20 cellular contexts compared by ENCODE assay signal in genomic region chr7:22386206-22386858, GRCh38. TPM values are rescaled to one million over a fixed set of nuclear protein-coding genes. Genes with fewer than 3 reads are reported as not detected.
A peak's percentile ranks its signal among the peaks of the same experiment; 100 is the strongest.
DNase-seq lines count a peak whose midpoint lies in the region; ATAC-seq and TF ChIP-seq lines count a peak whose summit lies in the region.
"Had no signal": no experiment of that assay in that cellular context is flagged by ENCODE, and none has a peak within 500 bp of the region (broad histone marks: within the 10 kb centered on the region; RNA-seq: fewer than 3 reads in every experiment).

No MANE protein-coding gene starts in this region.

- H3K36me3 Mint-ChIP-seq in activated naive CD4-positive, alpha-beta T cell treated with anti-CD3 and anti-CD28 coated beads, Interleukin-2, amount 50 U/mL, for 72 hours = no peaks in the 10 kb centered on the region

- TF ChIP-seq CTCF in tibial artery (IDR thresholded peaks at IDR 0.05) (no peak), omental fat pad (IDR thresholded peaks at IDR 0.05) (no peak)

- H3K27ac Mint-ChIP-seq in activated naive CD4-positive, alpha-beta T cell treated with anti-CD3 and anti-CD28 coated beads, Interleukin-2, amount 50 U/mL, for 72 hours = no peak overlapping the region
- H3K27ac Mint-ChIP-seq: activated T-helper 1 cell treated with anti-CD3 and anti-CD28 coated beads, Interleukin-12 subunit alpha, Interleukin-12 subunit beta, Interleukin-2, Interleukin-4 antibody, amounts not matched to agents 30 ng/mL and 10 ng/mL and 1 ng/mL, durations not matched to agents 14 hours and 24 hours and 36 hours; stimulated activated naive CD8-positive, alpha-beta T cell treated with anti-CD3 and anti-CD28 coated beads, Interleukin-15, Interleukin-2, amounts not matched to agents 100 ng/mL and 50 ng/mL, for 24 hours had no signal

- intact Hi-C loops in tibial artery (cut with DNase I; ENCODE audit: low total_unique reads) = no loop called here

- no peaks in the 10 kb centered on the region for H3K36me3 ChIP-seq in tibial artery
- H3K36me3 ChIP-seq: BLaER1 treated with 17β-estradiol and CSF1 and Interleukin-3, amounts not matched to agents 10 nM and 100 nM; gastrocnemius medialis had no signal

- no peak overlapping the region for H3K4me3 ChIP-seq in tibial artery
- H3K4me3 ChIP-seq: BLaER1 treated with 17β-estradiol and CSF1 and Interleukin-3, amounts not matched to agents 10 nM and 100 nM; gastrocnemius medialis; GM23248 had no signal

- ATAC-seq in GM18861 (IDR thresholded peaks at IDR 0.05; ENCODE audit: unreplicated experiment) = peak; percentile 74
- ATAC-seq in GM21515 (IDR thresholded peaks at IDR 0.05; ENCODE audit: unreplicated experiment) = peak; percentile 50
- peak; percentile 67 for ATAC-seq in HG03039 (IDR thresholded peaks at IDR 0.05; ENCODE audit: unreplicated experiment)
- ATAC-seq in activated naive CD4-positive, alpha-beta T cell treated with anti-CD3 and anti-CD28 coated beads, Interleukin-2, amount 50 U/mL, for 72 hours = no peak
- no peak for ATAC-seq in omental fat pad (ENCODE audit: low FRiP score)
- ATAC-seq: gastrocnemius medialis had no signal

- H3K9me3 ChIP-seq in tibial artery = no peaks in the 10 kb centered on the region
- H3K9me3 ChIP-seq: gastrocnemius medialis, SK-N-SH had no signal

- peak overlapping the region; percentile 43 for H3K27ac ChIP-seq in angular gyrus (ENCODE audit: low read depth, low read length)
- H3K27ac ChIP-seq in tibial artery = no peak overlapping the region
- H3K27ac ChIP-seq: BLaER1 treated with 17β-estradiol and CSF1 and Interleukin-3, amounts not matched to agents 10 nM and 100 nM; gastrocnemius medialis; GM23248 had no signal

- DNase-seq in activated naive CD4-positive, alpha-beta T cell treated with anti-CD3 and anti-CD28 coated beads, Interleukin-2, amount 50 U/mL, for 72 hours (ENCODE audit: low spot score in 2 of 2) = no peak
- DNase-seq in tibial artery (no peak), iPS-NIHi11 (ENCODE audit: low spot score) (no peak), omental fat pad (ENCODE audit: low spot score) (no peak)
- DNase-seq: activated CD4-positive, alpha-beta T cell treated with anti-CD3 and anti-CD28 coated beads for 1 hour; effector memory CD4-positive, alpha-beta T cell; gastrocnemius medialis; GM23248; IMR-90; NCI-H146; retina; SK-N-SH; stimulated activated CD4-positive, alpha-beta T cell treated with anti-CD3 and anti-CD28 coated beads, Interleukin-2, amount 100 ng/mL, for 48 hours had no signal

- no peaks in the 10 kb centered on the region for H3K27me3 ChIP-seq in tibial artery
- H3K27me3 ChIP-seq: BLaER1 treated with 17β-estradiol and CSF1 and Interleukin-3, amounts not matched to agents 10 nM and 100 nM; gastrocnemius medialis had no signal

- H3K9me3 Mint-ChIP-seq in activated naive CD4-positive, alpha-beta T cell treated with anti-CD3 and anti-CD28 coated beads, Interleukin-2, amount 50 U/mL, for 72 hours = no peaks in the 10 kb centered on the region
- H3K9me3 Mint-ChIP-seq: activated T-helper 1 cell treated with anti-CD3 and anti-CD28 coated beads, Interleukin-12 subunit alpha, Interleukin-12 subunit beta, Interleukin-2, Interleukin-4 antibody, amounts not matched to agents 30 ng/mL and 10 ng/mL and 1 ng/mL, durations not matched to agents 14 hours and 24 hours and 36 hours; stimulated activated naive CD8-positive, alpha-beta T cell treated with anti-CD3 and anti-CD28 coated beads, Interleukin-15, Interleukin-2, amounts not matched to agents 100 ng/mL and 50 ng/mL, for 24 hours had no signal

- H3K4me1 ChIP-seq in tibial artery = peaks cover 0 to 14% (median 3%) of the 10 kb centered on the region in 4 donors
- H3K4me1 ChIP-seq: gastrocnemius medialis had no signal

RNA-seq across cellular contexts. Expression of gene RAPGEF5, which starts 29.4 kb away (rescaled TPM):
- total RNA-seq in activated naive CD4-positive, alpha-beta T cell treated with anti-CD3 and anti-CD28 coated beads, Interleukin-2, amount 50 U/mL, for 72 hours = under 1 TPM; 0.23 to 0.53 TPM
- 100 to 1,000 TPM in 1 of 4 donors, 10 to 100 TPM in 3; 34.7 to 163 (median 73.0) TPM for total RNA-seq in omental fat pad

Comparison
In these comparisons a context has a peak if more than half of its experiments do, and no peak if none do; other contexts are left out.
1. ATAC-seq: peak in GM18861 (single experiment), GM21515 (single experiment) and HG03039 (single experiment); none in activated naive CD4-positive, alpha-beta T cell treated with anti-CD3 and anti-CD28 coated beads, Interleukin-2, amount 50 U/mL, for 72 hours (0 of 2) and omental fat pad (single experiment).
2. RNA of gene RAPGEF5, which starts 29.4 kb away (total RNA-seq): 34.7 to 163 TPM in omental fat pad; 0.23 to 0.53 TPM in activated naive CD4-positive, alpha-beta T cell treated with anti-CD3 and anti-CD28 coated beads, Interleukin-2, amount 50 U/mL, for 72 hours; every median in the first group is over 10 times any median in the second.